ENCODE assay signal across 33 cellular contexts in the genomic region with DNA sequence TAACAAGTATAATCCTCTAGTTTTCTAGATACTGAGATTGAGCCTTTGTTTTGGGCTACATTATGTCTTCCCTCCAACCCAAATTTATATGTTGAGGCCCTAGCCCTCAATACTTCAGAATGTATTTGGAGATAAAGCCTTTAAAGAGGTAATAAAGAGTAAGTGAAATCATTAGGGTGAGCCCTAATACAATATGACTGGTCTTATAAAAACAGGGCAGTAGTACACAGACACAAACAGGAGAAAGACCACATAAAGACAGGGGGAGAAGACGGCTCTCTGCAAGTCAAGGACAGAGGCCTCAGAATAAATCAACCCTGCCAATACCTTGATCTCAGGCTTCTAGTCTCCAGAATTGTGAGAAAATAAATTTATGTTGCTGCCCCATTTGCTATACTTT. TPM values are rescaled to one million over a fixed set of nuclear protein-coding genes. Genes with fewer than 3 reads are reported as not detected.
A peak's percentile ranks its signal among the peaks of the same experiment; 100 is the strongest.
DNase-seq lines count a peak whose midpoint lies in the region; ATAC-seq and TF ChIP-seq lines count a peak whose summit lies in the region.
"Had no signal": no experiment of that assay in that cellular context is flagged by ENCODE, and none has a peak within 500 bp of the region (broad histone marks: within the 10 kb centered on the region; RNA-seq: fewer than 3 reads in every experiment).

No MANE protein-coding gene starts in this region.

- H3K27ac Mint-ChIP-seq in HFFc6 (peak overlapping the region; percentile 96), type B pancreatic cell (peak overlapping the region; percentile 0)
- H3K27ac Mint-ChIP-seq in stimulated activated naive CD8-positive, alpha-beta T cell treated with anti-CD3 and anti-CD28 coated beads, Interleukin-15, amount 100 ng/mL, for 72 hours: no peak overlapping the region
- H3K27ac Mint-ChIP-seq: activated CD8-positive, alpha-beta T cell treated with anti-CD3 and anti-CD28 coated beads for 36 hours; activated naive CD4-positive, alpha-beta T cell treated with anti-CD3 and anti-CD28 coated beads, Interleukin-2, amount 50 U/mL, for 24 hours; activated T-helper 2 cell treated with anti-CD3 and anti-CD28 coated beads, Interferon-gamma antibody, Interleukin-2, Interleukin-4, amounts not matched to agents 10 μg/mL and 5 μg/mL and 100 μg/mL, durations not matched to agents 14 hours and 24 hours and 36 hours; CD4-positive, alpha-beta T cell; naive thymus-derived CD4-positive, alpha-beta T cell had no signal

- H3K36me3 ChIP-seq in adipocyte (ENCODE audit: control insufficient read depth, insufficient read depth, low read length, severe bottlenecking): no peaks in the 10 kb centered on the region
- no peaks in the 10 kb centered on the region for H3K36me3 ChIP-seq in mesodermal cell (ENCODE audit: control insufficient read depth, insufficient read depth, low read length)
- no peaks in the 10 kb centered on the region for H3K36me3 ChIP-seq in prostate gland
- H3K36me3 ChIP-seq: left lung, SJCRH30, spleen, upper lobe of left lung had no signal

- peak overlapping the region; percentile 25 for H3K9ac ChIP-seq in adipocyte (ENCODE audit: low read length)

- DNase-seq in HFFc6 (no peak), adipocyte (ENCODE audit: low read depth) (no peak), type B pancreatic cell (ENCODE audit: extremely low spot score, unreplicated experiment) (no peak), prostate gland (ENCODE audit: low spot score) (no peak), NOMO-1 treated with DMSO at 0.1 percent for 48 hours (lab: John Stamatoyannopoulos, UW; ENCODE audit: unreplicated experiment) (no peak)
- DNase-seq in stimulated activated naive CD8-positive, alpha-beta T cell treated with anti-CD3 and anti-CD28 coated beads, Interleukin-15, amount 100 ng/mL, for 72 hours: no peak
- DNase-seq: activated CD8-positive, alpha-beta T cell treated with anti-CD3 and anti-CD28 coated beads for 36 hours; AML-193; anterior cingulate cortex; CD4-positive, alpha-beta T cell; central memory CD4-positive, alpha-beta T cell; DMS 273 treated with DMSO at 0.1 percent for 48 hours; left lung; midbrain; naive thymus-derived CD4-positive, alpha-beta T cell; NCI-H1048; NCI-H187; NCI-H2171; NCI-H524; spleen; upper lobe of left lung had no signal

- intact Hi-C loops in prostate gland (cut with DNase I): no loop called here

- H3K4me3 Mint-ChIP-seq in HFFc6: peak overlapping the region; percentile 25
- no peak overlapping the region for H3K4me3 Mint-ChIP-seq in type B pancreatic cell
- no peak overlapping the region for H3K4me3 Mint-ChIP-seq in stimulated activated naive CD8-positive, alpha-beta T cell treated with anti-CD3 and anti-CD28 coated beads, Interleukin-15, amount 100 ng/mL, for 72 hours
- H3K4me3 Mint-ChIP-seq: activated CD8-positive, alpha-beta T cell treated with anti-CD3 and anti-CD28 coated beads for 36 hours; activated naive CD4-positive, alpha-beta T cell treated with anti-CD3 and anti-CD28 coated beads, Interleukin-2, amount 50 U/mL, for 24 hours; CD4-positive, alpha-beta T cell; naive thymus-derived CD4-positive, alpha-beta T cell had no signal

- H3K4me1 Mint-ChIP-seq in HFFc6 (ENCODE audit: low read depth): peaks cover 76% of the 10 kb centered on the region
- no peaks in the 10 kb centered on the region for H3K4me1 Mint-ChIP-seq in type B pancreatic cell (ENCODE audit: unreplicated experiment)
- no peaks in the 10 kb centered on the region for H3K4me1 Mint-ChIP-seq in stimulated activated naive CD8-positive, alpha-beta T cell treated with anti-CD3 and anti-CD28 coated beads, Interleukin-15, amount 100 ng/mL, for 72 hours
- H3K4me1 Mint-ChIP-seq: activated naive CD4-positive, alpha-beta T cell treated with anti-CD3 and anti-CD28 coated beads, Interleukin-2, amount 50 U/mL, for 24 hours; naive thymus-derived CD4-positive, alpha-beta T cell had no signal

- no peak for TF ChIP-seq CTCF in HFFc6 (IDR thresholded peaks at IDR 0.05)
- no peak for TF ChIP-seq CTCF in type B pancreatic cell (conservative IDR thresholded peaks at IDR 0.05)
- TF ChIP-seq CTCF in prostate gland (IDR thresholded peaks at IDR 0.05): no peak

- no peak for ATAC-seq in stimulated activated naive CD8-positive, alpha-beta T cell treated with anti-CD3 and anti-CD28 coated beads, Interleukin-15, amount 100 ng/mL, for 72 hours
- ATAC-seq: activated CD4-positive, CD25-positive, alpha-beta regulatory T cell treated with anti-CD3 and anti-CD28 coated beads, Interleukin-2, amount 50 U/mL, for 24 hours; activated CD8-positive, alpha-beta T cell treated with anti-CD3 and anti-CD28 coated beads for 36 hours; GM12878; HepG2; left lung; naive thymus-derived CD4-positive, alpha-beta T cell had no signal

- no peaks in the 10 kb centered on the region for H3K27me3 ChIP-seq in adipocyte (replicated peaks; ENCODE audit: control insufficient read depth, insufficient read depth, low read length)
- no peaks in the 10 kb centered on the region for H3K27me3 ChIP-seq in prostate gland (replicated peaks; ENCODE audit: insufficient read depth)
- H3K27me3 ChIP-seq: left lung, SJCRH30, upper lobe of left lung had no signal

- H3K27me3 Mint-ChIP-seq in HFFc6 (ENCODE audit: insufficient read depth) (no peaks in the 10 kb centered on the region), type B pancreatic cell (no peaks in the 10 kb centered on the region)
- peaks cover 10% of the 10 kb centered on the region for H3K27me3 Mint-ChIP-seq in stimulated activated naive CD8-positive, alpha-beta T cell treated with anti-CD3 and anti-CD28 coated beads, Interleukin-15, amount 100 ng/mL, for 72 hours

- H3K4me1 ChIP-seq in adipocyte (ENCODE audit: control insufficient read depth, insufficient read depth, low read length): peaks cover 16% of the 10 kb centered on the region
- peaks cover 25% of the 10 kb centered on the region for H3K4me1 ChIP-seq in mesodermal cell (ENCODE audit: control insufficient read depth, insufficient read depth, low read length, poor library complexity, severe bottlenecking)
- H3K4me1 ChIP-seq in prostate gland (replicated peaks): no peaks in the 10 kb centered on the region
- H3K4me1 ChIP-seq: left lung, SJCRH30, spleen, upper lobe of left lung had no signal

- no peak for TF ChIP-seq POLR2A in prostate gland (IDR thresholded peaks at IDR 0.05)

- H3K27ac ChIP-seq in mesodermal cell (ENCODE audit: low read depth, low read length, severe bottlenecking) (peak overlapping the region; percentile 72), prostate gland (no peak overlapping the region)
- H3K27ac ChIP-seq: left lung, SJCRH30, spleen, upper lobe of left lung had no signal

- H3K9me3 ChIP-seq in adipocyte (ENCODE audit: control insufficient read depth, low read length) (no peaks in the 10 kb centered on the region), mesodermal cell (ENCODE audit: control insufficient read depth, low read length) (no peaks in the 10 kb centered on the region), prostate gland (no peaks in the 10 kb centered on the region)
- H3K9me3 ChIP-seq: left lung, SJCRH30, spleen, upper lobe of left lung had no signal

- peaks cover 8% of the 10 kb centered on the region; the same call in 1 of the 2 replicates for H3K36me3 Mint-ChIP-seq in HFFc6 (ENCODE audit: low read depth)
- no peaks in the 10 kb centered on the region for H3K36me3 Mint-ChIP-seq in type B pancreatic cell
- H3K36me3 Mint-ChIP-seq: activated naive CD4-positive, alpha-beta T cell treated with anti-CD3 and anti-CD28 coated beads, Interleukin-2, amount 50 U/mL, for 24 hours; naive thymus-derived CD4-positive, alpha-beta T cell had no signal

- H3K4me3 ChIP-seq in adipocyte (ENCODE audit: low read length) (no peak overlapping the region), mesodermal cell (ENCODE audit: extremely low read depth, insufficient read depth, low read length, poor library complexity, severe bottlenecking) (no peak overlapping the region), prostate gland (no peak overlapping the region)
- H3K4me3 ChIP-seq: GM12878, left lung, SJCRH30, spleen, upper lobe of left lung had no signal

- H3K9me3 Mint-ChIP-seq in HFFc6 (no peaks in the 10 kb centered on the region), type B pancreatic cell (no peaks in the 10 kb centered on the region)
- H3K9me3 Mint-ChIP-seq in stimulated activated naive CD8-positive, alpha-beta T cell treated with anti-CD3 and anti-CD28 coated beads, Interleukin-15, amount 100 ng/mL, for 72 hours: no peaks in the 10 kb centered on the region
- H3K9me3 Mint-ChIP-seq: activated CD8-positive, alpha-beta T cell treated with anti-CD3 and anti-CD28 coated beads for 36 hours; activated naive CD4-positive, alpha-beta T cell treated with anti-CD3 and anti-CD28 coated beads, Interleukin-2, amount 50 U/mL, for 24 hours; activated T-helper 2 cell treated with anti-CD3 and anti-CD28 coated beads, Interferon-gamma antibody, Interleukin-2, Interleukin-4, amounts not matched to agents 10 μg/mL and 5 μg/mL and 100 μg/mL, durations not matched to agents 14 hours and 24 hours and 36 hours; CD4-positive, alpha-beta T cell had no signal

- WGBS in mesodermal cell (ENCODE audit: insufficient coverage in 2 of 2), 2 experiments: no CpG with 5 or more reads among the region's 1 CpG
- WGBS in prostate gland: 24% methylated on average over 1 of the region's 1 CpG

RNA-seq across cellular contexts. Expression of a gene that starts 6.3 kb away (rescaled TPM):
- total RNA-seq in HFFc6 (2021; fragmentation: NEBNext Ultra II Directional; extraction: Animal tissue kit (Norgen Biotek cat#: 25700)): not detected
- not detected for polyA plus RNA-seq in mesodermal cell (2013, experiment 1 of 2)
- not detected for polyA plus RNA-seq in mesodermal cell (2013, experiment 2 of 2)
- total RNA-seq in type B pancreatic cell (ENCODE audit: low replicate concordance) (not detected in 2 replicates), prostate gland (not detected)
- total RNA-seq: activated CD8-positive, alpha-beta T cell treated with anti-CD3 and anti-CD28 coated beads for 36 hours; activated T-helper 2 cell treated with anti-CD3 and anti-CD28 coated beads, Interferon-gamma antibody, Interleukin-2, Interleukin-4, amounts not matched to agents 10 μg/mL and 5 μg/mL and 100 μg/mL, durations not matched to agents 14 hours and 24 hours and 36 hours; CD4-positive, alpha-beta T cell; dermis blood vessel endothelial cell; GM12878; HepG2; left lung; LHCN-M2; naive thymus-derived CD4-positive, alpha-beta T cell; osteoblast; renal cortical epithelial cell; SJCRH30; spleen; T-helper 1 cell treated with Interleukin-12 subunit alpha and Interleukin-12 subunit beta and Interleukin-4 antibody, amounts not matched to agents 30 ng/mL and 1 ng/mL, for 36 hours; upper lobe of left lung had no signal
- polyA plus RNA-seq: GM12878; HepG2; naive thymus-derived CD4-positive, alpha-beta T cell; spleen had no signal

RNA-seq across cellular contexts. Expression of a gene that starts 38.5 kb away (rescaled TPM):
- 10 to 100 TPM; 29.0 to 40.3 (median 35.2) TPM for total RNA-seq in HFFc6 (2021; fragmentation: NEBNext Ultra II Directional; extraction: Animal tissue kit (Norgen Biotek cat#: 25700))
- polyA plus RNA-seq in mesodermal cell (2013, experiment 1 of 2): 28.0 TPM
- 26.6 TPM for polyA plus RNA-seq in mesodermal cell (2013, experiment 2 of 2)
- total RNA-seq in type B pancreatic cell (ENCODE audit: low replicate concordance) (35.0 and 37.4 TPM in 2 replicates), prostate gland (10 to 100 TPM; 10.3 to 26.2 TPM)

RNA-seq across cellular contexts. Expression of a gene that starts 47.8 kb away (rescaled TPM):
- total RNA-seq in HFFc6 (2021; fragmentation: NEBNext Ultra II Directional; extraction: Animal tissue kit (Norgen Biotek cat#: 25700)): 10 to 100 TPM; 17.1 to 23.1 (median 19.0) TPM
- 75.1 TPM for polyA plus RNA-seq in mesodermal cell (2013, experiment 1 of 2)
- polyA plus RNA-seq in mesodermal cell (2013, experiment 2 of 2): 71.1 TPM
- total RNA-seq in type B pancreatic cell (ENCODE audit: low replicate concordance) (44.6 and 75.8 TPM in 2 replicates), prostate gland (10 to 100 TPM; 20.8 to 58.5 TPM)

Comparison
In these comparisons a context has a peak if more than half of its experiments do, and no peak if none do; other contexts are left out.
1. H3K27ac Mint-ChIP-seq: peak in HFFc6 (single experiment) and type B pancreatic cell (single experiment); none in stimulated activated naive CD8-positive, alpha-beta T cell treated with anti-CD3 and anti-CD28 coated beads, Interleukin-15, amount 100 ng/mL, for 72 hours (0 of 2).